Comparison of ENCODE assay signal across 8 cellular contexts in the genomic region with DNA sequence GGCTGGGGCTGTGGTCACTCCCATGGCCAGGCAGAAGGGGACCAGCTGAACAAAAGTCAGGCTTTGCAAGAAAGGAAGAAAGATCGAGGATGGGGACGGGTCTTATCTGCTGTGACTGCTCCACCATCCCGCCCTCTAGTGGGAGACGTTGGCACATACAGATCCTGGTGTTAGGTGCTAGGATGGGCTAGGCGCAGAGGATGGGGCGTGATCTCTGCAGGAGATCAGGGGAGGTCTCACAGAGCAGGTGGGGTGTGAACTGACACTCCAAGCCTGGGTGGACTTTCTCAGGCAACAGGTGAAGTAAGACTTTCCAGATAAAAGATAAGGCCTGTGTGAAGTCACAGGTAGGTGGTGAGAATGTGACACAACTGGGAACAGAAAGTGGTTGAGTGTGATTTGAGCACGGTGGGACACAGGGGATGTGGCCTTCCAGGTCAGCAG.
A peak's percentile ranks its signal among the peaks of the same experiment; 100 is the strongest.
DNase-seq lines count a peak whose midpoint lies in the region; ATAC-seq and TF ChIP-seq lines count a peak whose summit lies in the region.

No MANE protein-coding gene starts in this region.

- peaks cover 25% of the 10 kb centered on the region for H3K36me3 Mint-ChIP-seq in HFFc6 (ENCODE audit: low read depth)

- 30 to 38% methylated on average over 7 of the region's 7 CpGs for WGBS in heart right ventricle, 2 donors

- peaks cover 0 to 40% (median 23%) of the 10 kb centered on the region in 9 donors for H3K4me1 ChIP-seq in heart right ventricle

- TF ChIP-seq CTCF in AG04449 (IDR thresholded peaks at IDR 0.05; ENCODE audit: insufficient read depth, low read length, missing control alignments) (peak; percentile 27), HFFc6 (IDR thresholded peaks at IDR 0.05) (peak; percentile 75), heart right ventricle (IDR thresholded peaks at IDR 0.05) (peak; percentile 13 to 48 (median 41))

- CTCF ChIA-PET in AG04449 (lab: Yijun Ruan, JAX) = interaction anchor here (0.6 to 2.2 kb wide), 4 partner anchors 9 to 305 kb away, joined by 3 to 8 read pairs (median 3); no protein-coding TSS in a partner anchor

- peaks cover 15% of the 10 kb centered on the region for H3K9me3 Mint-ChIP-seq in HFFc6

- no peak overlapping the region for H3K27ac Mint-ChIP-seq in HFFc6

- no peaks in the 10 kb centered on the region for H3K27me3 ChIP-seq in heart right ventricle

- H3K4me3 ChIP-seq in AG04449 (ENCODE audit: low read depth, low read length) (no peak overlapping the region), heart right ventricle (no peak overlapping the region)

- H3K4me3 Mint-ChIP-seq in HFFc6 = no peak overlapping the region; the same call in 1 of the 2 replicates

- H3K27ac ChIP-seq in heart right ventricle = no peak overlapping the region

- peaks cover 9% of the 10 kb centered on the region; the same call in 1 of the 2 replicates for H3K4me1 Mint-ChIP-seq in HFFc6 (ENCODE audit: low read depth)

- no peak for DNase-seq in AG04449 (ENCODE audit: low read depth, low spot score)
- no peak for DNase-seq in HFFc6
- peak; percentile 23 to 24 for DNase-seq in activated CD4-positive, alpha-beta T cell treated with anti-CD3 and anti-CD28 coated beads, Interleukin-2, amount 50 U/mL, for 4 hours
- DNase-seq in heart right ventricle = no peak
- peak in 2 of 3 donors; percentile 12 to 32 for DNase-seq in stimulated activated CD4-positive, alpha-beta T cell treated with anti-CD3 and anti-CD28 coated beads, TNF-alpha, amount 100 ng/mL, for 48 hours (ENCODE audit: low read depth in 3 of 3)
- DNase-seq in cortex of kidney (lab: John Stamatoyannopoulos, UW) = no peak
- no peak for DNase-seq in NCI-H510A (lab: John Stamatoyannopoulos, UW)

- peaks cover 6% of the 10 kb centered on the region for H3K27me3 Mint-ChIP-seq in HFFc6 (ENCODE audit: insufficient read depth)

- peak in 1 of 8 donors; percentile 40 for ATAC-seq in heart right ventricle
- ATAC-seq in HG03354 (IDR thresholded peaks at IDR 0.05; ENCODE audit: poor library complexity, severe bottlenecking, unreplicated experiment) = no peak

- intact Hi-C loops in heart right ventricle (cut with DNase I) = no loop called here

- no peaks in the 10 kb centered on the region for H3K36me3 ChIP-seq in heart right ventricle

- POLR2A ChIA-PET in AG04449 (lab: Yijun Ruan, JAX) = no interaction called here

- H3K9me3 ChIP-seq in heart right ventricle = peaks cover 0 to 19% (median 5%) of the 10 kb centered on the region in 11 donors

Comparison
In these comparisons a context has a peak if more than half of its experiments do, and no peak if none do; other contexts are left out.
1. DNase-seq: peak in activated CD4-positive, alpha-beta T cell treated with anti-CD3 and anti-CD28 coated beads, Interleukin-2, amount 50 U/mL, for 4 hours (2 of 2) and stimulated activated CD4-positive, alpha-beta T cell treated with anti-CD3 and anti-CD28 coated beads, TNF-alpha, amount 100 ng/mL, for 48 hours (2 of 3); none in AG04449 (single experiment), HFFc6 (single experiment), heart right ventricle (0 of 2), cortex of kidney (single experiment) and NCI-H510A (single experiment).
2. Peak in every context shown above with its lines, with median percentiles within 50 percentile points of each other: CTCF ChIP-seq.